ENCODE assay signal across 8 cellular contexts in genomic region chr9:113410207-113411158, GRCh38. TPM values are rescaled to one million over a fixed set of nuclear protein-coding genes. Genes with fewer than 3 reads are reported as not detected.
DNase-seq lines count a peak whose midpoint lies in the region; ATAC-seq and TF ChIP-seq lines count a peak whose summit lies in the region.

Gene C9orf43 (plus strand): TSS chr9:113410747. CDS start chr9:113413494, 2,747 bp downstream.
Gene POLE3 (minus strand): TSS chr9:113410675. CDS start chr9:113410293, 382 bp downstream.

- ATAC-seq in GM18858 (IDR thresholded peaks at IDR 0.05; ENCODE audit: unreplicated experiment), result peak; percentile 69
- peak; percentile 96 for ATAC-seq in HG03066 (IDR thresholded peaks at IDR 0.05; ENCODE audit: low read depth, unreplicated experiment)

- peak; percentile 84 for DNase-seq in A172 (ENCODE audit: low spot score)
- DNase-seq in NCI-H2107 treated with DMSO at 0.1 percent for 48 hours (lab: John Stamatoyannopoulos, UW; ENCODE audit: unreplicated experiment), result peak; percentile 88
- peak; percentile 98 for DNase-seq in UCSD-AML1 (lab: John Stamatoyannopoulos, UW; ENCODE audit: unreplicated experiment)
- peak; percentile 96 for DNase-seq in brain microvascular endothelial cell
- peak; percentile 90 for DNase-seq in skeletal muscle cell (ENCODE audit: low read depth)

- peak within 1 kb of the TSS; percentile 94 for H3K4me3 ChIP-seq in brain microvascular endothelial cell (ENCODE audit: low read depth, low read length)
- peak within 1 kb of the TSS; percentile 92 for H3K4me3 ChIP-seq in iPS-11a (ENCODE audit: low read depth, low read length)
- H3K4me3 ChIP-seq in skeletal muscle cell (ENCODE audit: low read depth, low read length), result peak within 1 kb of the TSS; percentile 80

- TF ChIP-seq CTCF in brain microvascular endothelial cell (IDR thresholded peaks at IDR 0.05; ENCODE audit: low read depth, low read length, missing control alignments), result no peak

- in situ Hi-C loops in brain microvascular endothelial cell (cut with HindIII; ENCODE audit: low pct_ligation_motif_present, low sequenced_read_pairs), result no loop called here

- peak within 1 kb of the TSS; percentile 97 for H3K27ac ChIP-seq in brain microvascular endothelial cell

- H3K36me3 ChIP-seq in brain microvascular endothelial cell (replicated peaks), result peaks cover 13% of the 10 kb centered on the region

- no peaks in the 10 kb centered on the region for H3K27me3 ChIP-seq in brain microvascular endothelial cell (replicated peaks)

RNA-seq across cellular contexts. Expression of gene C9orf43, which starts in this region (rescaled TPM):
- 0.50 and 0.76 TPM in 2 replicates for total RNA-seq in A172 (2014; rRNA removed; shearing (Covaris generic))

RNA-seq across cellular contexts. Expression of gene POLE3, which starts in this region (rescaled TPM):
- 87.5 and 104 TPM in 2 replicates for total RNA-seq in A172 (2014; rRNA removed; shearing (Covaris generic))

Comparison
In these comparisons a context has a peak if more than half of its experiments do, and no peak if none do; other contexts are left out.
1. Peak in every context shown above with its lines: DNase-seq, ATAC-seq, H3K4me3 ChIP-seq and H3K27ac ChIP-seq.